Comparison of ENCODE assay signal across 21 cellular contexts in genomic region chr1:208524376-208524775, GRCh38.
DNase-seq lines count a peak whose midpoint lies in the region; ATAC-seq and TF ChIP-seq lines count a peak whose summit lies in the region.
"Had no signal": no experiment of that assay in that cellular context is flagged by ENCODE, and none has a peak within 500 bp of the region (broad histone marks: within the 10 kb centered on the region; RNA-seq: fewer than 3 reads in every experiment).

No MANE protein-coding gene starts in this region.

- DNase-seq in ELR (ENCODE audit: low read depth) (peak; percentile 25), epithelial cell of prostate (ENCODE audit: low read depth, low spot score) (no peak), lung (ENCODE audit: low spot score) (peak; percentile 3), upper lobe of right lung (no peak), Right ventricle myocardium superior (no peak), NCI-H524 (lab: John Stamatoyannopoulos, UW) (no peak), HuH-7.5 (ENCODE audit: low spot score) (no peak)
- DNase-seq: CD4-positive, CD25-positive, alpha-beta regulatory T cell; COR-L47; DMS153; H7; HFFc6; KG1; MV-4-11; NCI-H187; NCI-H226; PC-3; RPMI8226; SIG-M5 had no signal

- H3K27me3 ChIP-seq in lung (ENCODE audit: control insufficient read depth, insufficient read depth) (no peaks in the 10 kb centered on the region), upper lobe of right lung (no peaks in the 10 kb centered on the region)

- H3K4me1 ChIP-seq in lung (ENCODE audit: control insufficient read depth in 2 of 2, insufficient read depth in 2 of 2, low read length in 2 of 2) (no peaks in the 10 kb centered on the region), upper lobe of right lung (peaks cover 2% of the 10 kb centered on the region)

- intact Hi-C loops in upper lobe of right lung (cut with DNase I): no loop called here
- intact Hi-C loops in Right ventricle myocardium superior (cut with DNase I): no loop called here

- no peaks in the 10 kb centered on the region for H3K9me3 ChIP-seq in lung (ENCODE audit: control insufficient read depth in 2 of 2, insufficient read depth in 1 of 2, low read length in 1 of 2)
- no peaks in the 10 kb centered on the region for H3K9me3 ChIP-seq in upper lobe of right lung

- no peak overlapping the region for H3K4me3 ChIP-seq in lung
- no peak overlapping the region for H3K4me3 ChIP-seq in upper lobe of right lung

- H3K36me3 ChIP-seq in lung (ENCODE audit: control insufficient read depth in 2 of 2, insufficient read depth in 2 of 2, low read length in 2 of 2) (no peaks in the 10 kb centered on the region), upper lobe of right lung (no peaks in the 10 kb centered on the region)

- 82 to 90% methylated on average over 4 of the region's 4 CpGs for WGBS in lung, 2 donors

- no peak for ATAC-seq in lung (ENCODE audit: insufficient read depth, low FRiP score)
- ATAC-seq in upper lobe of right lung: peak; percentile 10
- no peak for ATAC-seq in Right ventricle myocardium superior (ENCODE audit: poor library complexity)
- ATAC-seq: HepG2, PC-3, SK-N-SH treated with all-trans-retinoic acid at 6 μM for 48 hours had no signal

- TF ChIP-seq CTCF in lung (IDR thresholded peaks at IDR 0.05; ENCODE audit: control extremely low read depth, extremely low read depth): no peak
- TF ChIP-seq CTCF in upper lobe of right lung (IDR thresholded peaks at IDR 0.05): no peak

- H3K27ac ChIP-seq in epithelial cell of prostate (peak overlapping the region; percentile 28), lung (ENCODE audit: low read depth in 1 of 2, low read length in 1 of 2) (no peak overlapping the region), upper lobe of right lung (no peak overlapping the region)

Comparison
In these comparisons a context has a peak if more than half of its experiments do, and no peak if none do; other contexts are left out.
1. DNase-seq: peak in ELR (single experiment) and lung (single experiment); none in epithelial cell of prostate (single experiment), upper lobe of right lung (single experiment), Right ventricle myocardium superior (single experiment), NCI-H524 (0 of 2) and HuH-7.5 (single experiment).